ENCODE assay signal across 22 cellular contexts in the genomic region with DNA sequence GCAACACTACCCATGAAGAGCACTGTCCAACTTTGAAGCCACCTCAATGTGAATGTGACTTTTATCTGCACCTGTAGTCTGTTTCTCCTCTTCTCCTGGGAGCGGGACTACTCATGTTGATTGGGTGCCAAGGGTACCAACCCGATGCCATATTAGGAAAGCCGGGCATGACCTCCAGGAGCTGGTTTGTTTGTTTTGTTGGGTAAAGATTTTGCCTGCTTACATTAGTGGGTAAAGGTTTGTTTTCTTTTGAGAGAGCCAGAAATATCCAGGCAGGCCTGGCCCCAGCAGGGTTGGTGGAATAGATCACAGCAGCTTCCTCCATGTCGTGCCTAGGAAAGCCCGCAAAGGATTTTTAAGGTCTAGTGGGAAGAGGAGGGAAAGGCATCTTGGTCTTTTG. TPM values are rescaled to one million over a fixed set of nuclear protein-coding genes. Genes with fewer than 3 reads are reported as not detected.
DNase-seq lines count a peak whose midpoint lies in the region; ATAC-seq and TF ChIP-seq lines count a peak whose summit lies in the region.
"Had no signal": no experiment of that assay in that cellular context is flagged by ENCODE, and none has a peak within 500 bp of the region (broad histone marks: within the 10 kb centered on the region; RNA-seq: fewer than 3 reads in every experiment).

No MANE protein-coding gene starts in this region.

- WGBS in liver: 26% methylated on average over 5 of the region's 5 CpGs
- 84 to 89% (median 87%) methylated on average over 5 of the region's 5 CpGs for WGBS in adrenal gland, 4 donors

- no peaks in the 10 kb centered on the region for H3K9me3 ChIP-seq in liver (ENCODE audit: control insufficient read depth in 4 of 4, low read length in 3 of 4)
- no peaks in the 10 kb centered on the region for H3K9me3 ChIP-seq in adrenal gland (replicated peaks in 1 of 3)
- H3K9me3 ChIP-seq: ascending aorta, right atrium auricular region, thyroid gland had no signal

- TF ChIP-seq POLR2A in adrenal gland (IDR thresholded peaks at IDR 0.05): no peak

- H3K36me3 ChIP-seq in liver (ENCODE audit: control insufficient read depth in 4 of 4, insufficient read depth in 3 of 4, low read depth in 1 of 4, low read length in 3 of 4) (no peaks in the 10 kb centered on the region), adrenal gland (replicated peaks in 1 of 2) (no peaks in the 10 kb centered on the region)
- H3K36me3 ChIP-seq: ascending aorta, right atrium auricular region, thyroid gland had no signal

- H3K4me1 ChIP-seq in liver (ENCODE audit: control insufficient read depth in 4 of 4, insufficient read depth in 4 of 4, low read length in 3 of 4) (peaks cover 13 to 59% (median 45%) of the 10 kb centered on the region in 4 donors), adrenal gland (replicated peaks in 1 of 2) (no peaks in the 10 kb centered on the region)
- H3K4me1 ChIP-seq: ascending aorta, right atrium auricular region had no signal

- intact Hi-C loops in adrenal gland (cut with DNase I): loop anchor here in 1 of 2 donors (5.0 kb wide), 1 partner anchor 183 kb away; no protein-coding TSS in a partner anchor

- TF ChIP-seq CTCF in 22Rv1 (IDR thresholded peaks at IDR 0.05) (no peak), VCaP (conservative IDR thresholded peaks at IDR 0.05) (no peak), liver (IDR thresholded peaks at IDR 0.05; ENCODE audit: low read depth, low read length, missing input control) (no peak), adrenal gland (IDR thresholded peaks at IDR 0.05) (no peak)

- H3K27ac ChIP-seq in 22Rv1 (peak overlapping the region; percentile 93), VCaP (peak overlapping the region; percentile 70), liver (ENCODE audit: low read depth in 1 of 2, low read length in 2 of 2) (peak overlapping the region; percentile 88 to 92), adrenal gland (no peak overlapping the region)
- H3K27ac ChIP-seq: ascending aorta, right atrium auricular region, thyroid gland had no signal

- ATAC-seq in GM18873 (IDR thresholded peaks at IDR 0.05; ENCODE audit: low FRiP score, unreplicated experiment) (no peak), GM18870 (IDR thresholded peaks at IDR 0.05; ENCODE audit: unreplicated experiment) (no peak)

- peak; percentile 49 to 60 for TF ChIP-seq RAD21 in liver (IDR thresholded peaks at IDR 0.05)

- H3K27me3 ChIP-seq in liver (ENCODE audit: control insufficient read depth in 4 of 4, insufficient read depth in 4 of 4, low read length in 3 of 4) (no peaks in the 10 kb centered on the region), adrenal gland (no peaks in the 10 kb centered on the region)
- H3K27me3 ChIP-seq: ascending aorta, right atrium auricular region, thyroid gland had no signal

- H3K4me3 ChIP-seq in liver (ENCODE audit: low read depth in 1 of 3, low read length in 3 of 3) (no peak overlapping the region), adrenal gland (no peak overlapping the region)
- H3K4me3 ChIP-seq: ascending aorta, right atrium auricular region, thyroid gland had no signal

- peak overlapping the region; percentile 48 to 60 for H3K9ac ChIP-seq in liver (ENCODE audit: low read depth in 1 of 2, low read length in 2 of 2)

- DNase-seq in DMS53 (lab: John Stamatoyannopoulos, UW) (peak; percentile 27), adrenal gland (no peak), EL (no peak)
- DNase-seq: activated CD4-positive, alpha-beta T cell treated with anti-CD3 and anti-CD28 coated beads, Interleukin-2, amount 50 U/mL, for 1 hour; activated naive CD4-positive, alpha-beta T cell treated with anti-CD3 and anti-CD28 coated beads, Interleukin-2, amount 50 U/mL, for 16 hours; central memory CD4-positive, alpha-beta T cell; glutamatergic neuron; mesendoderm; naive B cell; NCI-H1417 treated with DMSO at 0.1 percent for 48 hours; NCI-H524 treated with DMSO at 0.1 percent for 48 hours; stimulated activated CD4-positive, alpha-beta T cell treated with anti-CD3 and anti-CD28 coated beads, Interleukin-12 subunit alpha, Interleukin-12 subunit beta, amount 100 ng/mL, for 4 hours; stimulated activated CD4-positive, alpha-beta T cell treated with anti-CD3 and anti-CD28 coated beads, Interleukin-4, amount 100 ng/mL, for 4 hours; stimulated activated naive CD4-positive, alpha-beta T cell; thyroid gland had no signal

TF ChIP-seq in liver, 16 proteins besides CTCF, POLR2A, EP300 and RAD21:
- TF ChIP-seq NR2F2 (IDR thresholded peaks at IDR 0.05) (peak; percentile 78), EGR1 (IDR thresholded peaks at IDR 0.05; ENCODE audit: low read depth in 2 of 2) (peak; percentile 25 to 73), HNF4G (IDR thresholded peaks at IDR 0.05) (no peak), FOXA1 (IDR thresholded peaks at IDR 0.05) (peak; percentile 97), RXRA (IDR thresholded peaks at IDR 0.05) (peak; percentile 92 to 97), SP1 (IDR thresholded peaks at IDR 0.05) (peak; percentile 92), JUND (IDR thresholded peaks at IDR 0.05) (peak; percentile 65 to 80), GABPA (IDR thresholded peaks at IDR 0.05 in 1 of 2, conservative IDR thresholded peaks at IDR 0.05 in 1 of 2) (no peak), HNF4A (conservative IDR thresholded peaks at IDR 0.05) (peak; percentile 82 to 83), FOXA2 (IDR thresholded peaks at IDR 0.05) (peak; percentile 96), TAF1 (conservative IDR thresholded peaks at IDR 0.05) (peak; percentile 64), YY1 (IDR thresholded peaks at IDR 0.05) (peak; percentile 85)
- TF ChIP-seq, protein P1, sequence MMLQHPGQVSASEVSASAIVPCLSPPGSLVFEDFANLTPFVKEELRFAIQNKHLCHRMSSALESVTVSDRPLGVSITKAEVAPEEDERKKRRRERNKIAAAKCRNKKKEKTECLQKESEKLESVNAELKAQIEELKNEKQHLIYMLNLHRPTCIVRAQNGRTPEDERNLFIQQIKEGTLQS (IDR thresholded peaks at IDR 0.05): peak; percentile 15
- TF ChIP-seq, protein P2, sequence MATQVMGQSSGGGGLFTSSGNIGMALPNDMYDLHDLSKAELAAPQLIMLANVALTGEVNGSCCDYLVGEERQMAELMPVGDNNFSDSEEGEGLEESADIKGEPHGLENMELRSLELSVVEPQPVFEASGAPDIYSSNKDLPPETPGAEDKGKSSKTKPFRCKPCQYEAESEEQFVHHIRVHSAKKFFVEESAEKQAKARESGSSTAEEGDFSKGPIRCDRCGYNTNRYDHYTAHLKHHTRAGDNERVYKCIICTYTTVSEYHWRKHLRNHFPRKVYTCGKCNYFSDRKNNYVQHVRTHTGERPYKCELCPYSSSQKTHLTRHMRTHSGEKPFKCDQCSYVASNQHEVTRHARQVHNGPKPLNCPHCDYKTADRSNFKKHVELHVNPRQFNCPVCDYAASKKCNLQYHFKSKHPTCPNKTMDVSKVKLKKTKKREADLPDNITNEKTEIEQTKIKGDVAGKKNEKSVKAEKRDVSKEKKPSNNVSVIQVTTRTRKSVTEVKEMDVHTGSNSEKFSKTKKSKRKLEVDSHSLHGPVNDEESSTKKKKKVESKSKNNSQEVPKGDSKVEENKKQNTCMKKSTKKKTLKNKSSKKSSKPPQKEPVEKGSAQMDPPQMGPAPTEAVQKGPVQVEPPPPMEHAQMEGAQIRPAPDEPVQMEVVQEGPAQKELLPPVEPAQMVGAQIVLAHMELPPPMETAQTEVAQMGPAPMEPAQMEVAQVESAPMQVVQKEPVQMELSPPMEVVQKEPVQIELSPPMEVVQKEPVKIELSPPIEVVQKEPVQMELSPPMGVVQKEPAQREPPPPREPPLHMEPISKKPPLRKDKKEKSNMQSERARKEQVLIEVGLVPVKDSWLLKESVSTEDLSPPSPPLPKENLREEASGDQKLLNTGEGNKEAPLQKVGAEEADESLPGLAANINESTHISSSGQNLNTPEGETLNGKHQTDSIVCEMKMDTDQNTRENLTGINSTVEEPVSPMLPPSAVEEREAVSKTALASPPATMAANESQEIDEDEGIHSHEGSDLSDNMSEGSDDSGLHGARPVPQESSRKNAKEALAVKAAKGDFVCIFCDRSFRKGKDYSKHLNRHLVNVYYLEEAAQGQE (IDR thresholded peaks at IDR 0.05): peak; percentile 89
- TF ChIP-seq, protein P3, sequence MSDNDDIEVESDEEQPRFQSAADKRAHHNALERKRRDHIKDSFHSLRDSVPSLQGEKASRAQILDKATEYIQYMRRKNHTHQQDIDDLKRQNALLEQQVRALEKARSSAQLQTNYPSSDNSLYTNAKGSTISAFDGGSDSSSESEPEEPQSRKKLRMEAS (IDR thresholded peaks at IDR 0.05): peak; percentile 80
- TF ChIP-seq, protein P4, sequence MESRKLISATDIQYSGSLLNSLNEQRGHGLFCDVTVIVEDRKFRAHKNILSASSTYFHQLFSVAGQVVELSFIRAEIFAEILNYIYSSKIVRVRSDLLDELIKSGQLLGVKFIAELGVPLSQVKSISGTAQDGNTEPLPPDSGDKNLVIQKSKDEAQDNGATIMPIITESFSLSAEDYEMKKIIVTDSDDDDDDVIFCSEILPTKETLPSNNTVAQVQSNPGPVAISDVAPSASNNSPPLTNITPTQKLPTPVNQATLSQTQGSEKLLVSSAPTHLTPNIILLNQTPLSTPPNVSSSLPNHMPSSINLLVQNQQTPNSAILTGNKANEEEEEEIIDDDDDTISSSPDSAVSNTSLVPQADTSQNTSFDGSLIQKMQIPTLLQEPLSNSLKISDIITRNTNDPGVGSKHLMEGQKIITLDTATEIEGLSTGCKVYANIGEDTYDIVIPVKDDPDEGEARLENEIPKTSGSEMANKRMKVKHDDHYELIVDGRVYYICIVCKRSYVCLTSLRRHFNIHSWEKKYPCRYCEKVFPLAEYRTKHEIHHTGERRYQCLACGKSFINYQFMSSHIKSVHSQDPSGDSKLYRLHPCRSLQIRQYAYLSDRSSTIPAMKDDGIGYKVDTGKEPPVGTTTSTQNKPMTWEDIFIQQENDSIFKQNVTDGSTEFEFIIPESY (IDR thresholded peaks at IDR 0.05): peak; percentile 63

RNA-seq across cellular contexts. Expression of a gene that starts 19.7 kb away (rescaled TPM):
- 10 to 100 TPM in 1 of 2 donors, 1 to 10 TPM in 1; 9.0 to 41.2 TPM for total RNA-seq in liver
- 10 to 100 TPM in 1 of 2 donors, 1 to 10 TPM in 1; 9.4 to 31.3 TPM for polyA plus RNA-seq in liver
- 100 to 1,000 TPM in 1 of 8 donors, 10 to 100 TPM in 7; 43.3 to 182 (median 51.9) TPM for total RNA-seq in adrenal gland
- 100 to 1,000 TPM in 1 of 3 donors, 10 to 100 TPM in 2; 31.9 to 148 (median 40.2) TPM for polyA plus RNA-seq in adrenal gland

RNA-seq across cellular contexts. Expression of a gene that starts 49.3 kb away (rescaled TPM):
- 10 to 100 TPM; 11.9 to 13.2 TPM for total RNA-seq in liver
- polyA plus RNA-seq in liver: 10 to 100 TPM in 1 of 2 donors, 1 to 10 TPM in 1; 7.8 to 11.5 TPM
- 10 to 100 TPM; 29.0 to 52.9 (median 38.6) TPM for total RNA-seq in adrenal gland
- 10 to 100 TPM; 12.7 to 55.6 (median 13.8) TPM for polyA plus RNA-seq in adrenal gland

RNA-seq across cellular contexts. Expression of a gene that starts 49.7 kb away (rescaled TPM):
- total RNA-seq in liver (1 to 10 TPM; 5.6 to 5.9 TPM), adrenal gland (10 to 100 TPM; 17.2 to 37.9 (median 22.0) TPM)
- polyA plus RNA-seq in liver (10 to 100 TPM in 1 of 2 donors, 1 to 10 TPM in 1; 7.2 to 13.4 TPM), adrenal gland (10 to 100 TPM; 12.0 to 32.9 (median 22.7) TPM)

Comparison
In these comparisons a context has a peak if more than half of its experiments do, and no peak if none do; other contexts are left out.
1. H3K27ac ChIP-seq: peak in 22Rv1 (single experiment), VCaP (single experiment) and liver (2 of 2); none in adrenal gland (0 of 5).